ENCODE assay signal across 26 cellular contexts in the genomic region with DNA sequence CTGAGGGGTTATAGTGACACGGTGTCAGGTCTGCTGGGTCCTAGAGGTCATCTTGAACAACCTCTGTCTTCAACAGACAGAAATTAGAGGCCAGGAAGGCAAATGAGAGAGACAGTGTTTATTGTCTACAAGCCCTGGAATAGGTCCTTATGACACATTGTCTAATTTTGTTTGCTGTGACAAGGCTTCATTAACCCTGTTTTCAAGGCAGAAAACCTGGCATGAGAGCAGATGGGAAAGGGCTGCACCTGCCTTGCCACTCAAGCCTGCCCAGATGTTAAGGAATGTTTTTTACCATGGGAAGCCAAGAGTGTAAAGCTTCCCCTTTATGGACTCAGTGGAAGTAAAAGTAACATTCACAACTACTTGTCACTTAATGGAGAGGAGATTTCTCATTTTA.
"Had no signal": no experiment of that assay in that cellular context is flagged by ENCODE, and none has a peak within 500 bp of the region (broad histone marks: within the 10 kb centered on the region; RNA-seq: fewer than 3 reads in every experiment).

No MANE protein-coding gene starts in this region.

- H3K9me3 Mint-ChIP-seq: dendritic cell treated with granulocyte-macrophage colony-stimulating factor and Interleukin-4, amounts not matched to agents 40 ng/mL and 50 ng/mL, for 4 days; endodermal cell; naive B cell; natural killer cell treated with Interleukin-12 subunit alpha and Interleukin-12 subunit beta and Interleukin-15 and Interleukin-18, amount 100 ng/mL, for 72 hours; neural crest cell; stimulated activated effector memory CD8-positive, alpha-beta T cell treated with anti-CD3 and anti-CD28 coated beads, Interleukin-12 subunit alpha, Interleukin-12 subunit beta, amount 100 ng/mL, for 72 hours had no signal

- H3K27ac Mint-ChIP-seq: dendritic cell treated with granulocyte-macrophage colony-stimulating factor and Interleukin-4, amounts not matched to agents 40 ng/mL and 50 ng/mL, for 4 days; endodermal cell; naive B cell; natural killer cell treated with Interleukin-12 subunit alpha and Interleukin-12 subunit beta and Interleukin-15 and Interleukin-18, amount 100 ng/mL, for 72 hours; stimulated activated effector memory CD8-positive, alpha-beta T cell treated with anti-CD3 and anti-CD28 coated beads, Interleukin-12 subunit alpha, Interleukin-12 subunit beta, amount 100 ng/mL, for 72 hours had no signal

- H3K36me3 Mint-ChIP-seq: naive B cell; natural killer cell treated with Interleukin-12 subunit alpha and Interleukin-12 subunit beta and Interleukin-15 and Interleukin-18, amount 100 ng/mL, for 72 hours; stimulated activated effector memory CD8-positive, alpha-beta T cell treated with anti-CD3 and anti-CD28 coated beads, Interleukin-12 subunit alpha, Interleukin-12 subunit beta, amount 100 ng/mL, for 72 hours had no signal

- H3K4me2 ChIP-seq: hepatocyte had no signal

- H2AFZ ChIP-seq: hepatocyte had no signal

- H3K4me1 ChIP-seq: colonic mucosa, gastroesophageal sphincter, heart left ventricle, left ventricle myocardium inferior, lower lobe of right lung, right lobe of liver, stomach, thyroid gland, vagina had no signal

- DNase-seq: colonic mucosa; effector CD8-positive, alpha-beta T cell; endodermal cell; foreskin fibroblast; heart left ventricle; left colon; left ventricle myocardium inferior; lower lobe of right lung; naive B cell; pancreas; right lobe of liver; stimulated activated CD4-positive, alpha-beta T cell treated with anti-CD3 and anti-CD28 coated beads, Interleukin-2, amount 100 ng/mL, for 24 hours; stimulated activated CD4-positive, alpha-beta T cell treated with anti-CD3 and anti-CD28 coated beads, Interleukin-4, amount 100 ng/mL, for 24 hours; stimulated activated naive CD4-positive, alpha-beta T cell treated with Interleukin-2 at 50 U/mL for 16 hours; stomach; thyroid gland; trophoblast cell had no signal

- ATAC-seq: gastroesophageal sphincter; heart left ventricle; left colon; lower lobe of right lung; natural killer cell treated with Interleukin-12 subunit alpha and Interleukin-12 subunit beta and Interleukin-15 and Interleukin-18, amount 100 ng/mL, for 72 hours; pancreas; right lobe of liver; stimulated activated effector memory CD8-positive, alpha-beta T cell treated with anti-CD3 and anti-CD28 coated beads, Interleukin-12 subunit alpha, Interleukin-12 subunit beta, amount 100 ng/mL, for 72 hours had no signal

- H3K9me3 ChIP-seq: colonic mucosa, gastroesophageal sphincter, heart left ventricle, left ventricle myocardium inferior, lower lobe of right lung, neutrophil, pancreas, right lobe of liver, stomach, thyroid gland, vagina had no signal

- H3K79me2 ChIP-seq: hepatocyte had no signal

- H3K36me3 ChIP-seq: colonic mucosa, gastroesophageal sphincter, heart left ventricle, left ventricle myocardium inferior, lower lobe of right lung, neutrophil, pancreas, right lobe of liver, stomach, thyroid gland, vagina had no signal

- H3K27me3 ChIP-seq: colonic mucosa, gastroesophageal sphincter, heart left ventricle, hepatocyte, neutrophil, pancreas, right lobe of liver, stomach, thyroid gland, vagina had no signal

- H3K27ac ChIP-seq: colonic mucosa, epithelial cell of prostate, gastroesophageal sphincter, heart left ventricle, hepatocyte, left ventricle myocardium inferior, lower lobe of right lung, neutrophil, pancreas, right lobe of liver, stomach, thyroid gland, vagina had no signal

- H3K4me3 ChIP-seq: colonic mucosa, gastroesophageal sphincter, heart left ventricle, hepatocyte, left ventricle myocardium inferior, lower lobe of right lung, pancreas, right lobe of liver, stomach, thyroid gland, vagina had no signal
